ENCODE assay signal across 17 cellular contexts in the genomic region with DNA sequence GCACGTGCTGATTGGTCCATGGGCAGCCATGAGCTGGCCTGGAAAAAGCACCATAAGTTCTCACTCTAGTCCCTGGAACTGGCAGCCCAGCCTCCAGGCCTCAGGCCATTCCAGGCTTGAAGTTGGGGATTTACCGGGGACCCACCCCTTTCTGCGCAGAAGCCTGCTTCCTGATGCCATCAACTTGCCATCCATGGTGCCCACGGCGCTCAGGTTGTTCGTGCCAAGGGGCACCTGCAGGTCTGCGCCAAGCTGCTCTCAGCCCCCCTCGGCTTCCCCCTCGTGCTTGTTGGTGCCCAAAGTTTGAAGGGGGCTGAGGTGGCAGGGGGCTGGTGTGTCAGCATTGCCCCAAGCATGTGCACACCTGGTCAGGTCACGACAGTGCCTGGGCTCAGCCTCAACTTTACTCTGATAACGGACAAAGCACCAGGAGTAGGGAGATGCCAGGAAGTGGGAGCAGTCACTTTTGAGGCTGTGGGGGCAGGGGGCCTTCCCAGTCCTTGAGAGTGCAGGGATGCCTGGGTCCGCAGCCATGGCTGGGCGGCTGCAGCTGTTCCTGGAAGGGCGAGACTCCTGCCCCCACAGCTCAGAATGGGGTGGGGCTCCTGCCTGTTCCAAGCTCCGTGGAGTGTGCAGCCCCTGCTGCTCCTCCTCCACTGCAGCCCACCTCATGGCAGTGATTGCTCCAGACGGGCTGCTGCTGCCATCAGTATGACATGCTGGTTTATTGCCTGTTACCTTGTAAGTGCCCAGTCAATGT. TPM values are rescaled to one million over a fixed set of nuclear protein-coding genes. Genes with fewer than 3 reads are reported as not detected.
DNase-seq lines count a peak whose midpoint lies in the region; ATAC-seq, FAIRE-seq and TF ChIP-seq lines count a peak whose summit lies in the region.
"Had no signal": no experiment of that assay in that cellular context is flagged by ENCODE, and none has a peak within 500 bp of the region (broad histone marks: within the 10 kb centered on the region; RNA-seq: fewer than 3 reads in every experiment).

No MANE protein-coding gene starts in this region.

- TF ChIP-seq CTCF in DND-41 (IDR thresholded peaks at IDR 0.05; ENCODE audit: borderline replicate concordance, extremely low read depth, low read length, poor library complexity, severe bottlenecking), result no peak
- TF ChIP-seq CTCF in IMR-90 (conservative IDR thresholded peaks at IDR 0.05; ENCODE audit: low read depth, low read length), result no peak
- no peak for TF ChIP-seq CTCF in chondrocyte (IDR thresholded peaks at IDR 0.05)

- no peak overlapping the region for H3K4ac ChIP-seq in IMR-90 (ENCODE audit: low read depth, low read length)

- FAIRE-seq in small intestine (lab: Jason Lieb, UNC), result no peak
- FAIRE-seq: A549, GM12878, GM19239 had no signal

- intact Hi-C loops in IMR-90 (cut with micrococcal nuclease), result no loop called here
- intact Hi-C loops in naive thymus-derived CD4-positive, alpha-beta T cell (cut with micrococcal nuclease), result no loop called here

- no TSS peak for BruUV-seq in IMR-90 (replicated peaks; lab: Mats Ljungman, UMichigan)

- H3K4me2 ChIP-seq in DND-41 (ENCODE audit: insufficient read depth, low read length) (no peak overlapping the region), IMR-90 (ENCODE audit: low read depth, low read length) (no peak overlapping the region)
- H3K4me2 ChIP-seq: A549, BLaER1, KMS-11 had no signal

- H2BK120ac ChIP-seq in IMR-90 (ENCODE audit: low read depth, low read length), result no peak overlapping the region

- H4K91ac ChIP-seq in IMR-90 (ENCODE audit: insufficient read depth, low read depth, low read length), result no peak overlapping the region

- no peak overlapping the region for H2AK5ac ChIP-seq in IMR-90 (ENCODE audit: low read depth, low read length)

- no peaks in the 10 kb centered on the region for H3K9me3 Mint-ChIP-seq in naive thymus-derived CD4-positive, alpha-beta T cell
- no peaks in the 10 kb centered on the region for H3K9me3 Mint-ChIP-seq in chondrocyte (ENCODE audit: low read depth)
- H3K9me3 Mint-ChIP-seq: CD14-positive monocyte; CD4-positive, alpha-beta memory T cell had no signal

- peak; percentile 22; the same call in 1 of the 3 replicates for ATAC-seq in DND-41 (ENCODE audit: insufficient read depth, low read depth)
- ATAC-seq in IMR-90 (ENCODE audit: low read depth), result no peak; the same call in 1 of the 2 replicates
- ATAC-seq in naive thymus-derived CD4-positive, alpha-beta T cell, result peak; percentile 22
- ATAC-seq: A549, GM12878 had no signal

- H4K8ac ChIP-seq in IMR-90 (ENCODE audit: low read depth in 2 of 2, low read length in 2 of 2), result no peak overlapping the region

- no peak overlapping the region for H3K56ac ChIP-seq in IMR-90 (ENCODE audit: extremely low read depth, insufficient read depth, low read length)

- in situ Hi-C loops in IMR-90 (cut with MboI; ENCODE audit: low sequenced_read_pairs), result no loop called here

- H3K9me3 ChIP-seq in DND-41 (ENCODE audit: insufficient read depth, low read length, severe bottlenecking) (no peaks in the 10 kb centered on the region), IMR-90 (ENCODE audit: control insufficient read depth, insufficient read depth, low read length) (no peaks in the 10 kb centered on the region), small intestine (ENCODE audit: control insufficient read depth, low read depth) (no peaks in the 10 kb centered on the region)
- H3K9me3 ChIP-seq in naive thymus-derived CD4-positive, alpha-beta T cell (ENCODE audit: control insufficient read depth in 2 of 3, low read length in 3 of 3), result no peaks in the 10 kb centered on the region
- H3K9me3 ChIP-seq: A549, BLaER1 had no signal

- no peak overlapping the region for H3K18ac ChIP-seq in IMR-90 (ENCODE audit: low read depth, low read length)

- H4K5ac ChIP-seq in IMR-90 (ENCODE audit: low read depth, low read length), result no peak overlapping the region

- DNase-seq in DND-41 (no peak), IMR-90 (no peak), A172 (ENCODE audit: low spot score) (no peak), chondrocyte (ENCODE audit: low spot score) (no peak), small intestine (no peak)
- no peak for DNase-seq in naive thymus-derived CD4-positive, alpha-beta T cell
- DNase-seq: Calu3; CD4-positive, alpha-beta memory T cell; DMS79 treated with DMSO at 0.1 percent for 48 hours; EL; HCEC 1CT had no signal

- H3K36me3 ChIP-seq in DND-41 (ENCODE audit: insufficient read depth, low read length) (peaks cover 83% of the 10 kb centered on the region), IMR-90 (ENCODE audit: control insufficient read depth, insufficient read depth, low read length) (peaks cover 41% of the 10 kb centered on the region), small intestine (ENCODE audit: control insufficient read depth in 2 of 2, insufficient read depth in 2 of 2, low read length in 2 of 2) (peaks cover 0 to 2% of the 10 kb centered on the region in 2 donors)
- H3K36me3 ChIP-seq in naive thymus-derived CD4-positive, alpha-beta T cell (ENCODE audit: control insufficient read depth in 2 of 3, insufficient read depth in 3 of 3, low read length in 3 of 3), result peaks cover 0 to 51% (median 5%) of the 10 kb centered on the region in 3 experiments

- H2AFZ ChIP-seq in DND-41 (ENCODE audit: low read depth, low read length), result no peak overlapping the region
- no peak overlapping the region for H2AFZ ChIP-seq in IMR-90 (replicated peaks; ENCODE audit: low read length, poor library complexity)

- WGBS in IMR-90 (ENCODE audit: extremely low coverage in 2 of 2, insufficient read length in 1 of 2), 2 experiments, result 100% methylated on average over 1 of the region's 16 CpGs; no CpG with 5 or more reads in 1 of the 2 experiments
- WGBS in small intestine, 3 donors, result 96 to 97% (median 97%) methylated on average over 16 of the region's 16 CpGs

- H3K79me1 ChIP-seq in IMR-90 (ENCODE audit: low read depth in 1 of 2, low read length in 2 of 2), result peaks cover 8 to 45% of the 10 kb centered on the region in 2 experiments; a peak in 3 of 4 replicates

- H3K27ac ChIP-seq in DND-41 (ENCODE audit: low read length) (no peak overlapping the region), IMR-90 (ENCODE audit: insufficient read depth, low read length) (no peak overlapping the region), small intestine (ENCODE audit: low read depth in 1 of 2, low read length in 1 of 2) (no peak overlapping the region)
- no peak overlapping the region for H3K27ac ChIP-seq in naive thymus-derived CD4-positive, alpha-beta T cell (ENCODE audit: low read depth, low read length)
- H3K27ac ChIP-seq: A549, BLaER1, KMS-11 had no signal

- dilution Hi-C loops in IMR-90 (cut with HindIII; ENCODE audit: low sequenced_read_pairs, unreplicated experiment), result no loop called here

- no peak overlapping the region for H3K23ac ChIP-seq in IMR-90 (ENCODE audit: low read depth, low read length)

- H3K4me1 Mint-ChIP-seq in naive thymus-derived CD4-positive, alpha-beta T cell, result peaks cover 0 to 4% (median 0%) of the 10 kb centered on the region in 7 donors
- peaks cover 30% of the 10 kb centered on the region for H3K4me1 Mint-ChIP-seq in chondrocyte (ENCODE audit: low read depth)
- H3K4me1 Mint-ChIP-seq: CD14-positive monocyte had no signal

- peaks cover 3% of the 10 kb centered on the region; the same call in 1 of the 2 replicates for H3K79me2 ChIP-seq in DND-41 (ENCODE audit: insufficient read depth, low read length)

- no peak overlapping the region for H3K14ac ChIP-seq in IMR-90 (replicated peaks; ENCODE audit: low read depth, low read length)

- H3K27me3 ChIP-seq in DND-41 (ENCODE audit: insufficient read depth, low read length, poor library complexity) (no peaks in the 10 kb centered on the region), IMR-90 (ENCODE audit: control insufficient read depth, insufficient read depth, low read length) (no peaks in the 10 kb centered on the region), small intestine (ENCODE audit: control insufficient read depth in 2 of 2, insufficient read depth in 2 of 2, low read length in 2 of 2) (no peaks in the 10 kb centered on the region)
- no peaks in the 10 kb centered on the region for H3K27me3 ChIP-seq in naive thymus-derived CD4-positive, alpha-beta T cell (ENCODE audit: control insufficient read depth in 2 of 2, insufficient read depth in 2 of 2, low read length in 2 of 2)
- H3K27me3 ChIP-seq: BLaER1 had no signal

- no peak for TF ChIP-seq POLR2A in IMR-90 (IDR thresholded peaks at IDR 0.05; ENCODE audit: low read depth, low read length)

- no peak for TF ChIP-seq RAD21 in IMR-90 (IDR thresholded peaks at IDR 0.05; ENCODE audit: low read length)

- H2BK20ac ChIP-seq in IMR-90 (ENCODE audit: low read depth, low read length), result no peak overlapping the region

- no peaks in the 10 kb centered on the region for H3K27me3 Mint-ChIP-seq in naive thymus-derived CD4-positive, alpha-beta T cell
- H3K27me3 Mint-ChIP-seq in chondrocyte (ENCODE audit: low read depth), result no peaks in the 10 kb centered on the region
- H3K27me3 Mint-ChIP-seq: CD4-positive, alpha-beta memory T cell had no signal

- H3K4me3 Mint-ChIP-seq in naive thymus-derived CD4-positive, alpha-beta T cell, result no peak overlapping the region
- H3K4me3 Mint-ChIP-seq in chondrocyte (ENCODE audit: unreplicated experiment), result no peak overlapping the region
- H3K4me3 Mint-ChIP-seq: CD14-positive monocyte; CD4-positive, alpha-beta memory T cell had no signal

- no peak overlapping the region for H2BK5ac ChIP-seq in IMR-90 (ENCODE audit: low read depth, low read length, poor library complexity, severe bottlenecking)

- POLR2A ChIA-PET in IMR-90 (lab: Charles Lee; ENCODE audit: unreplicated experiment), result no interaction called here
- POLR2A ChIA-PET in naive thymus-derived CD4-positive, alpha-beta T cell (lab: Charles Lee), result no interaction called here

- no peak overlapping the region for H3K4me3 ChIP-seq in DND-41 (ENCODE audit: low read depth in 1 of 2, low read length in 2 of 2)
- no peak overlapping the region for H3K4me3 ChIP-seq in IMR-90 (ENCODE audit: insufficient read depth, low read depth, low read length)
- no peak overlapping the region for H3K4me3 ChIP-seq in naive thymus-derived CD4-positive, alpha-beta T cell (ENCODE audit: low read length)
- no peak overlapping the region for H3K4me3 ChIP-seq in small intestine (ENCODE audit: low read depth in 1 of 2, low read length in 2 of 2)
- H3K4me3 ChIP-seq: A549, BLaER1, GM12878 had no signal

- H2AK9ac ChIP-seq in IMR-90 (replicated peaks; ENCODE audit: low read depth, low read length, poor library complexity), result peak overlapping the region; percentile 57

- H4K20me1 ChIP-seq in DND-41 (ENCODE audit: insufficient read depth, low read length) (peaks cover 5% of the 10 kb centered on the region; the same call in 1 of the 2 replicates), IMR-90 (ENCODE audit: insufficient read depth, low read length) (no peaks in the 10 kb centered on the region; the same call in none of the 2 replicates)

- H3K9me1 ChIP-seq in IMR-90 (ENCODE audit: insufficient read depth, low read length), result peaks cover 24% of the 10 kb centered on the region

- CTCF ChIA-PET in IMR-90 (lab: Yijun Ruan, JAX), result no interaction called here
- CTCF ChIA-PET in naive thymus-derived CD4-positive, alpha-beta T cell (lab: Charles Lee), result interaction anchor here (0.6 kb wide), 1 partner anchor 19 kb away, joined by 3 read pairs; no protein-coding TSS in a partner anchor

- H3K9ac ChIP-seq in DND-41 (ENCODE audit: low read depth, low read length), result no peak overlapping the region
- no peak overlapping the region for H3K9ac ChIP-seq in IMR-90 (ENCODE audit: low read depth, low read length)
- H3K9ac ChIP-seq: BLaER1, KMS-11 had no signal

- H2BK15ac ChIP-seq in IMR-90 (ENCODE audit: low read depth, low read length), result no peak overlapping the region

- H3K36me3 Mint-ChIP-seq in naive thymus-derived CD4-positive, alpha-beta T cell, result peaks cover 11 to 64% (median 31%) of the 10 kb centered on the region in 5 donors
- H3K36me3 Mint-ChIP-seq in chondrocyte (ENCODE audit: low read depth), result peaks cover 29% of the 10 kb centered on the region

- H3K27ac Mint-ChIP-seq in naive thymus-derived CD4-positive, alpha-beta T cell, result peak overlapping the region in 2 of 9 donors; percentile 21 to 36
- no peak overlapping the region for H3K27ac Mint-ChIP-seq in chondrocyte (ENCODE audit: unreplicated experiment)
- H3K27ac Mint-ChIP-seq: CD4-positive, alpha-beta memory T cell had no signal

- no peaks in the 10 kb centered on the region for H3K4me1 ChIP-seq in DND-41 (ENCODE audit: insufficient read depth, low read length)
- peaks cover 8% of the 10 kb centered on the region for H3K4me1 ChIP-seq in IMR-90 (ENCODE audit: control insufficient read depth, insufficient read depth, low read length)
- H3K4me1 ChIP-seq in naive thymus-derived CD4-positive, alpha-beta T cell (ENCODE audit: control insufficient read depth in 2 of 2, insufficient read depth in 2 of 2, low read length in 2 of 2), result no peaks in the 10 kb centered on the region
- H3K4me1 ChIP-seq in small intestine (ENCODE audit: control insufficient read depth in 2 of 2, insufficient read depth in 1 of 2, low read depth in 1 of 2, low read length in 1 of 2), result no peaks in the 10 kb centered on the region
- H3K4me1 ChIP-seq: BLaER1 had no signal

RNA-seq across cellular contexts. Expression of a gene that starts 24.9 kb away (rescaled TPM):
- total RNA-seq in IMR-90 (2012; rRNA removed), result 37.8 and 44.3 TPM in 2 replicates
- 28.4 and 31.0 TPM in 2 replicates for polyA plus RNA-seq in IMR-90 (2012; rRNA removed)
- 6.4 and 8.3 TPM in 2 replicates for polyA plus RNA-seq in IMR-90 (2012; cell fraction: cytosol; rRNA removed)
- 20.8 and 158 TPM in 2 replicates for polyA plus RNA-seq in IMR-90 (2012; cell fraction: nucleus; rRNA removed; ENCODE audit: low replicate concordance)
- 10 to 100 TPM; 31.3 to 60.7 (median 35.3) TPM for total RNA-seq in naive thymus-derived CD4-positive, alpha-beta T cell
- polyA plus RNA-seq in naive thymus-derived CD4-positive, alpha-beta T cell, result 10 to 100 TPM; 15.4 to 15.5 TPM
- total RNA-seq in A172 (2014; rRNA removed; shearing (Covaris generic)), result 33.6 and 51.4 TPM in 2 replicates
- 51.8 to 74.9 TPM (median 69.3 TPM) in 3 replicates for total RNA-seq in chondrocyte
- 10 to 100 TPM in 1 of 3 donors, 1 to 10 TPM in 2; 5.7 to 11.9 (median 8.1) TPM for polyA plus RNA-seq in small intestine
